22 cellular contexts compared by ENCODE assay signal in the genomic region with DNA sequence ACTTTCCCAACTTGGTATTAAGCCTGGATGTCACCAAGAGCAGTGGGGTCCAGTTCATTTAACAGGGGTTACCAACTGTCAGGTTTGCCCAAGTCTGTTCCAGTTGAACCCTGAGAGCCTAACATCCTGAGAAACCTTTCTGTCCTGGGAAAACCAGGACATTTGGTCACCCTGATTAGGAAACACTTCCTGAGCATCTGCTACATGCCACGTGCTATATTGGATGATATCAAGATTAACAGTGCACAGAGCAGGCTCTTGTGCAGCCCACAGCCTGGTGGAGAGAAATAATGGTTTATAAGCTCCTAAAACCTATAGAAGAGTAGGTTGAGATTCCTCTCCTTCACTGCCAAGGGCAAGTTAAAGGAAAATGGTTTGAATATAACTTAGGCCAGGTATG.
A peak's percentile ranks its signal among the peaks of the same experiment; 100 is the strongest.
DNase-seq lines count a peak whose midpoint lies in the region; ATAC-seq and TF ChIP-seq lines count a peak whose summit lies in the region.
"Had no signal": no experiment of that assay in that cellular context is flagged by ENCODE, and none has a peak within 500 bp of the region (broad histone marks: within the 10 kb centered on the region; RNA-seq: fewer than 3 reads in every experiment).

No MANE protein-coding gene starts in this region.

- H3K27me3 Mint-ChIP-seq in T-cell, result peaks cover 24 to 46% of the 10 kb centered on the region in 2 donors

- no peak overlapping the region for H3K4me3 Mint-ChIP-seq in T-cell
- H3K4me3 Mint-ChIP-seq: CD4-positive, alpha-beta T cell; GM23338 had no signal

- POLR2A ChIA-PET in SK-N-SH (lab: Yijun Ruan, JAX), result no interaction called here
- POLR2A ChIA-PET in T-cell (lab: Charles Lee), result no interaction called here

- no peak overlapping the region for H3K4me2 ChIP-seq in SK-N-SH
- no peak overlapping the region for H3K4me2 ChIP-seq in hepatocyte
- H3K4me2 ChIP-seq: BLaER1, GM23338 had no signal

- 14% methylated on average over 1 of the region's 1 CpG for WGBS in SK-N-SH (ENCODE audit: low lambda C conversion rate)
- WGBS in hepatocyte (ENCODE audit: low lambda C conversion rate, missing lambda C conversion rate), result 64% methylated on average over 1 of the region's 1 CpG

- TF ChIP-seq CTCF in SK-N-SH (IDR thresholded peaks at IDR 0.05) (no peak), fibroblast of pulmonary artery (IDR thresholded peaks at IDR 0.05; ENCODE audit: low read length, missing control alignments) (no peak), hepatocyte (IDR thresholded peaks at IDR 0.05; ENCODE audit: poor library complexity) (no peak)

- H2AFZ ChIP-seq in SK-N-SH (ENCODE audit: low read depth) (no peak overlapping the region), hepatocyte (no peak overlapping the region)
- H2AFZ ChIP-seq: GM23338 had no signal

- H4K20me1 ChIP-seq in SK-N-SH (ENCODE audit: insufficient read depth), result no peaks in the 10 kb centered on the region
- no peaks in the 10 kb centered on the region for H4K20me1 ChIP-seq in hepatocyte (ENCODE audit: insufficient read depth, poor library complexity, severe bottlenecking)
- H4K20me1 ChIP-seq: BLaER1 had no signal

- H3F3A ChIP-seq in SK-N-SH (replicated peaks; ENCODE audit: insufficient read depth), result no peaks in the 10 kb centered on the region

- no peaks in the 10 kb centered on the region for H3K9me2 ChIP-seq in SK-N-SH
- no peaks in the 10 kb centered on the region for H3K9me2 ChIP-seq in hepatocyte (replicated peaks; ENCODE audit: insufficient read depth)

- no peak overlapping the region for H3K27ac Mint-ChIP-seq in T-cell
- H3K27ac Mint-ChIP-seq: CD4-positive, alpha-beta T cell; GM23338 had no signal

- CTCF ChIA-PET in SK-N-SH (lab: Yijun Ruan, JAX) (interaction anchor here (1.0 kb wide), 1 partner anchor 42 kb away, joined by 3 read pairs; no protein-coding TSS in a partner anchor), T-cell (lab: Charles Lee) (no interaction called here)

- H3K4me1 Mint-ChIP-seq in T-cell, result no peaks in the 10 kb centered on the region

- ATAC-seq in SK-N-SH treated with all-trans-retinoic acid at 6 μM for 48 hours, result no peak
- no peak for ATAC-seq in T-cell (replicated peaks in 1 of 4)
- ATAC-seq: GM12878, GM23338 had no signal

- H3K9me3 ChIP-seq in SK-N-SH, result no peaks in the 10 kb centered on the region
- peaks cover 5% of the 10 kb centered on the region for H3K9me3 ChIP-seq in hepatocyte (ENCODE audit: low read depth)
- H3K9me3 ChIP-seq: HAP-1 had no signal

- H3K79me2 ChIP-seq in SK-N-SH (ENCODE audit: insufficient read depth), result no peaks in the 10 kb centered on the region
- H3K79me2 ChIP-seq in hepatocyte, result no peaks in the 10 kb centered on the region

- H3K27ac ChIP-seq in SK-N-SH (ENCODE audit: low read depth in 2 of 2, low read length in 1 of 2) (no peak overlapping the region), hepatocyte (no peak overlapping the region)
- H3K27ac ChIP-seq: BLaER1 had no signal

- peaks cover 9 to 26% (median 15%) of the 10 kb centered on the region in 3 donors for H3K9me3 Mint-ChIP-seq in T-cell
- H3K9me3 Mint-ChIP-seq: GM23338 had no signal

- no peak for TF ChIP-seq RAD21 in SK-N-SH (IDR thresholded peaks at IDR 0.05; ENCODE audit: low read length)

- H3K27me3 ChIP-seq in SK-N-SH (ENCODE audit: insufficient read depth), result no peaks in the 10 kb centered on the region; the same call in 1 of the 2 replicates
- H3K27me3 ChIP-seq in hepatocyte, result no peaks in the 10 kb centered on the region
- H3K27me3 ChIP-seq: BLaER1, MG63 had no signal

- DNase-seq in SK-N-SH (peak; percentile 28), SK-N-DZ (ENCODE audit: low spot score) (peak; percentile 25), fibroblast of pulmonary artery (ENCODE audit: low read depth) (peak; percentile 34), hepatocyte (ENCODE audit: low spot score) (no peak), T-cell (no peak), medulla oblongata (ENCODE audit: extremely low spot score) (no peak)
- DNase-seq: CD4-positive, alpha-beta T cell; DMS79; EL; GDM1; IMR-90; KG1; MG63; NCI-H1105 treated with DMSO at 0.1 percent for 48 hours; NCI-H146; NCI-H2029 treated with DMSO at 0.1 percent for 48 hours; NCI-H2227 treated with DMSO at 0.1 percent for 48 hours had no signal

- H3K4me1 ChIP-seq in SK-N-SH (ENCODE audit: control insufficient read depth in 1 of 2, insufficient read depth in 2 of 2, low read depth in 1 of 2, low read length in 1 of 2) (peaks cover 8 to 17% of the 10 kb centered on the region in 2 experiments; a peak in 2 of 4 replicates), hepatocyte (ENCODE audit: insufficient read depth) (peaks cover 16% of the 10 kb centered on the region)
- H3K4me1 ChIP-seq: HAP-1 had no signal

- H3K36me3 ChIP-seq in SK-N-SH (replicated peaks in 1 of 2; ENCODE audit: control insufficient read depth in 1 of 2, insufficient read depth in 2 of 2, low read length in 1 of 2), result peaks cover 0 to 2% of the 10 kb centered on the region in 2 experiments
- H3K36me3 ChIP-seq in hepatocyte (replicated peaks; ENCODE audit: insufficient read depth, low read depth), result no peaks in the 10 kb centered on the region
- H3K36me3 ChIP-seq: BLaER1, HAP-1, MG63 had no signal

- H3K36me3 Mint-ChIP-seq in T-cell, result peaks cover 4% of the 10 kb centered on the region

- H3K4me3 ChIP-seq in SK-N-SH (ENCODE audit: low read depth in 2 of 2, low read length in 1 of 2) (no peak overlapping the region), fibroblast of pulmonary artery (replicated peaks; ENCODE audit: low read depth, low read length) (no peak overlapping the region), hepatocyte (no peak overlapping the region)
- H3K4me3 ChIP-seq: BLaER1, GM12878, GM23338, HAP-1, MG63 had no signal

- TF ChIP-seq EP300 in SK-N-SH (IDR thresholded peaks at IDR 0.05; ENCODE audit: borderline replicate concordance in 1 of 2, low read depth in 1 of 2, low read length in 1 of 2), result no peak

- H3K9ac ChIP-seq in SK-N-SH, result no peak overlapping the region
- H3K9ac ChIP-seq: BLaER1 had no signal

TF ChIP-seq in SK-N-SH, 30 proteins besides CTCF, POLR2A, EP300 and RAD21:
- TF ChIP-seq, protein P1, sequence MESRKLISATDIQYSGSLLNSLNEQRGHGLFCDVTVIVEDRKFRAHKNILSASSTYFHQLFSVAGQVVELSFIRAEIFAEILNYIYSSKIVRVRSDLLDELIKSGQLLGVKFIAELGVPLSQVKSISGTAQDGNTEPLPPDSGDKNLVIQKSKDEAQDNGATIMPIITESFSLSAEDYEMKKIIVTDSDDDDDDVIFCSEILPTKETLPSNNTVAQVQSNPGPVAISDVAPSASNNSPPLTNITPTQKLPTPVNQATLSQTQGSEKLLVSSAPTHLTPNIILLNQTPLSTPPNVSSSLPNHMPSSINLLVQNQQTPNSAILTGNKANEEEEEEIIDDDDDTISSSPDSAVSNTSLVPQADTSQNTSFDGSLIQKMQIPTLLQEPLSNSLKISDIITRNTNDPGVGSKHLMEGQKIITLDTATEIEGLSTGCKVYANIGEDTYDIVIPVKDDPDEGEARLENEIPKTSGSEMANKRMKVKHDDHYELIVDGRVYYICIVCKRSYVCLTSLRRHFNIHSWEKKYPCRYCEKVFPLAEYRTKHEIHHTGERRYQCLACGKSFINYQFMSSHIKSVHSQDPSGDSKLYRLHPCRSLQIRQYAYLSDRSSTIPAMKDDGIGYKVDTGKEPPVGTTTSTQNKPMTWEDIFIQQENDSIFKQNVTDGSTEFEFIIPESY (IDR thresholded peaks at IDR 0.05; ENCODE audit: borderline replicate concordance, low read depth), result no peak
- TF ChIP-seq NRF1 (IDR thresholded peaks at IDR 0.05; ENCODE audit: low read depth, low read length), result no peak
- no peak for TF ChIP-seq TEAD4 (IDR thresholded peaks at IDR 0.05; ENCODE audit: borderline replicate concordance, insufficient read depth)
- TF ChIP-seq FOXM1 (IDR thresholded peaks at IDR 0.05; ENCODE audit: low read depth), result no peak
- TF ChIP-seq ELF1 (IDR thresholded peaks at IDR 0.05), result no peak
- TF ChIP-seq TAF1 (IDR thresholded peaks at IDR 0.05; ENCODE audit: borderline replicate concordance, low read depth, low read length), result no peak
- peak; percentile 18 for TF ChIP-seq CHD2 (IDR thresholded peaks at IDR 0.05; ENCODE audit: low read length, partially characterized antibody)
- peak; percentile 58 for TF ChIP-seq GATA2 (CRISPR knock-in tag; IDR thresholded peaks at IDR 0.05)

TF ChIP-seq in SK-N-SH treated with all-trans-retinoic acid at 6 μM for 48 hours, 23 proteins besides CTCF, POLR2A, EP300 and RAD21 (continues in another document):
- TF ChIP-seq BACH2 (CRISPR knock-in tag; IDR thresholded peaks at IDR 0.05; ENCODE audit: borderline replicate concordance) (no peak), TSHZ2 (CRISPR knock-in tag; IDR thresholded peaks at IDR 0.05) (no peak), SNAI2 (CRISPR knock-in tag; IDR thresholded peaks at IDR 0.05) (no peak), ZC3H10 (CRISPR knock-in tag; IDR thresholded peaks at IDR 0.05) (no peak)

Comparison
In these comparisons a context has a peak if more than half of its experiments do, and no peak if none do; other contexts are left out.
1. DNase-seq: peak in SK-N-SH (single experiment), SK-N-DZ (single experiment) and fibroblast of pulmonary artery (single experiment); none in hepatocyte (single experiment), T-cell (0 of 34) and medulla oblongata (single experiment).